In genomic region chr15:78004222-78004727, GRCh38 we compare ENCODE assay signal across 1 cellular context.
A peak's percentile ranks its signal among the peaks of the same experiment; 100 is the strongest.
TF ChIP-seq lines count a peak whose summit lies in the region.

No MANE protein-coding gene starts in this region.

TF ChIP-seq in GM12878, 131 proteins besides CTCF, POLR2A, EP300 and RAD21 (continued from another document and continues in another):
- TF ChIP-seq BCL3 (IDR thresholded peaks at IDR 0.05; ENCODE audit: borderline replicate concordance, insufficient read depth, low read depth, low read length, poor library complexity, severe bottlenecking) (no peak), EZH2 (IDR thresholded peaks at IDR 0.05; ENCODE audit: borderline replicate concordance, control insufficient read depth, low read depth, low read length) (no peak), NR2F1 (conservative IDR thresholded peaks at IDR 0.05) (no peak), ZNF274 (IDR thresholded peaks at IDR 0.05; ENCODE audit: insufficient read depth, insufficient read length) (no peak), SUZ12 (IDR thresholded peaks at IDR 0.05; ENCODE audit: unreplicated experiment) (no peak), HDGF (IDR thresholded peaks at IDR 0.05) (no peak), ZNF592 (IDR thresholded peaks at IDR 0.05) (0 out of 2 replicates have a peak, but pooled peaks have one; percentile 61), E2F8 (IDR thresholded peaks at IDR 0.05; ENCODE audit: low read depth, partially characterized antibody) (no peak), BHLHE40 (IDR thresholded peaks at IDR 0.05; ENCODE audit: borderline replicate concordance in 1 of 2, low read depth in 2 of 2, low read length in 1 of 2) (peak; percentile 94 to 95), KAT2A (conservative IDR thresholded peaks at IDR 0.05; ENCODE audit: control insufficient read depth, low read depth, low read length) (no peak), RELB (IDR thresholded peaks at IDR 0.05; ENCODE audit: low read depth) (peak; percentile 94), NFYA (IDR thresholded peaks at IDR 0.05; ENCODE audit: borderline replicate concordance, low read depth, low read length) (no peak), RFX5 (IDR thresholded peaks at IDR 0.05; ENCODE audit: low read depth, low read length) (no peak), SMC3 (IDR thresholded peaks at IDR 0.05; ENCODE audit: borderline replicate concordance, low read length) (no peak), HDAC2 (IDR thresholded peaks at IDR 0.05) (no peak), TCF3 (IDR thresholded peaks at IDR 0.05; ENCODE audit: borderline replicate concordance, insufficient read depth, low read depth, low read length) (no peak), REST (IDR thresholded peaks at IDR 0.05; ENCODE audit: low read depth, low read length) (peak; percentile 45; the same call in 1 of the 2 replicates), STAT1 (conservative IDR thresholded peaks at IDR 0.05) (no peak), IKZF2 (IDR thresholded peaks at IDR 0.05) (peak in 1 of 2 experiments; percentile 55; a peak in 1 of 4 replicates), DPF2 (IDR thresholded peaks at IDR 0.05) (no peak), CBFB (IDR thresholded peaks at IDR 0.05; ENCODE audit: low read depth) (no peak), STAT3 (IDR thresholded peaks at IDR 0.05; ENCODE audit: low read depth, low read length) (no peak), ESRRA (IDR thresholded peaks at IDR 0.05; ENCODE audit: low read length) (no peak), SIX5 (IDR thresholded peaks at IDR 0.05; ENCODE audit: low read depth, low read length, severe bottlenecking) (no peak), LARP7 (IDR thresholded peaks at IDR 0.05) (no peak), GABPA (IDR thresholded peaks at IDR 0.05; ENCODE audit: low read depth) (no peak), PAX8 (IDR thresholded peaks at IDR 0.05) (no peak), CBX3 (IDR thresholded peaks at IDR 0.05; ENCODE audit: borderline replicate concordance, low read depth) (no peak), BMI1 (IDR thresholded peaks at IDR 0.05; ENCODE audit: borderline replicate concordance) (no peak), RBBP5 (conservative IDR thresholded peaks at IDR 0.05) (no peak), FOS (IDR thresholded peaks at IDR 0.05; ENCODE audit: borderline replicate concordance, extremely low read depth, insufficient read length) (no peak), ZBED1 (IDR thresholded peaks at IDR 0.05; ENCODE audit: borderline replicate concordance) (no peak), PML (IDR thresholded peaks at IDR 0.05; ENCODE audit: low read length) (no peak)
- TF ChIP-seq, protein P1, sequence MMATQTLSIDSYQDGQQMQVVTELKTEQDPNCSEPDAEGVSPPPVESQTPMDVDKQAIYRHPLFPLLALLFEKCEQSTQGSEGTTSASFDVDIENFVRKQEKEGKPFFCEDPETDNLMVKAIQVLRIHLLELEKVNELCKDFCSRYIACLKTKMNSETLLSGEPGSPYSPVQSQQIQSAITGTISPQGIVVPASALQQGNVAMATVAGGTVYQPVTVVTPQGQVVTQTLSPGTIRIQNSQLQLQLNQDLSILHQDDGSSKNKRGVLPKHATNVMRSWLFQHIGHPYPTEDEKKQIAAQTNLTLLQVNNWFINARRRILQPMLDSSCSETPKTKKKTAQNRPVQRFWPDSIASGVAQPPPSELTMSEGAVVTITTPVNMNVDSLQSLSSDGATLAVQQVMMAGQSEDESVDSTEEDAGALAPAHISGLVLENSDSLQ (IDR thresholded peaks at IDR 0.05): peak; percentile 38; the same call in 1 of the 2 replicates
- TF ChIP-seq, protein P2, sequence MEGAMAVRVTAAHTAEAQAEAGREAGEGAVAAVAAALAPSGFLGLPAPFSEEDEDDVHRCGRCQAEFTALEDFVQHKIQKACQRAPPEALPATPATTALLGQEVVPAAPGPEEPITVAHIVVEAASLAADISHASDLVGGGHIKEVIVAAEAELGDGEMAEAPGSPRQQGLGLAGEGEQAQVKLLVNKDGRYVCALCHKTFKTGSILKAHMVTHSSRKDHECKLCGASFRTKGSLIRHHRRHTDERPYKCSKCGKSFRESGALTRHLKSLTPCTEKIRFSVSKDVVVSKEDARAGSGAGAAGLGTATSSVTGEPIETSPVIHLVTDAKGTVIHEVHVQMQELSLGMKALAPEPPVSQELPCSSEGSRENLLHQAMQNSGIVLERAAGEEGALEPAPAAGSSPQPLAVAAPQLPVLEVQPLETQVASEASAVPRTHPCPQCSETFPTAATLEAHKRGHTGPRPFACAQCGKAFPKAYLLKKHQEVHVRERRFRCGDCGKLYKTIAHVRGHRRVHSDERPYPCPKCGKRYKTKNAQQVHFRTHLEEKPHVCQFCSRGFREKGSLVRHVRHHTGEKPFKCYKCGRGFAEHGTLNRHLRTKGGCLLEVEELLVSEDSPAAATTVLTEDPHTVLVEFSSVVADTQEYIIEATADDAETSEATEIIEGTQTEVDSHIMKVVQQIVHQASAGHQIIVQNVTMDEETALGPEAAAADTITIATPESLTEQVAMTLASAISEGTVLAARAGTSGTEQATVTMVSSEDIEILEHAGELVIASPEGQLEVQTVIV (IDR thresholded peaks at IDR 0.05; ENCODE audit: borderline replicate concordance, partially characterized antibody): no peak
- TF ChIP-seq, protein P3, sequence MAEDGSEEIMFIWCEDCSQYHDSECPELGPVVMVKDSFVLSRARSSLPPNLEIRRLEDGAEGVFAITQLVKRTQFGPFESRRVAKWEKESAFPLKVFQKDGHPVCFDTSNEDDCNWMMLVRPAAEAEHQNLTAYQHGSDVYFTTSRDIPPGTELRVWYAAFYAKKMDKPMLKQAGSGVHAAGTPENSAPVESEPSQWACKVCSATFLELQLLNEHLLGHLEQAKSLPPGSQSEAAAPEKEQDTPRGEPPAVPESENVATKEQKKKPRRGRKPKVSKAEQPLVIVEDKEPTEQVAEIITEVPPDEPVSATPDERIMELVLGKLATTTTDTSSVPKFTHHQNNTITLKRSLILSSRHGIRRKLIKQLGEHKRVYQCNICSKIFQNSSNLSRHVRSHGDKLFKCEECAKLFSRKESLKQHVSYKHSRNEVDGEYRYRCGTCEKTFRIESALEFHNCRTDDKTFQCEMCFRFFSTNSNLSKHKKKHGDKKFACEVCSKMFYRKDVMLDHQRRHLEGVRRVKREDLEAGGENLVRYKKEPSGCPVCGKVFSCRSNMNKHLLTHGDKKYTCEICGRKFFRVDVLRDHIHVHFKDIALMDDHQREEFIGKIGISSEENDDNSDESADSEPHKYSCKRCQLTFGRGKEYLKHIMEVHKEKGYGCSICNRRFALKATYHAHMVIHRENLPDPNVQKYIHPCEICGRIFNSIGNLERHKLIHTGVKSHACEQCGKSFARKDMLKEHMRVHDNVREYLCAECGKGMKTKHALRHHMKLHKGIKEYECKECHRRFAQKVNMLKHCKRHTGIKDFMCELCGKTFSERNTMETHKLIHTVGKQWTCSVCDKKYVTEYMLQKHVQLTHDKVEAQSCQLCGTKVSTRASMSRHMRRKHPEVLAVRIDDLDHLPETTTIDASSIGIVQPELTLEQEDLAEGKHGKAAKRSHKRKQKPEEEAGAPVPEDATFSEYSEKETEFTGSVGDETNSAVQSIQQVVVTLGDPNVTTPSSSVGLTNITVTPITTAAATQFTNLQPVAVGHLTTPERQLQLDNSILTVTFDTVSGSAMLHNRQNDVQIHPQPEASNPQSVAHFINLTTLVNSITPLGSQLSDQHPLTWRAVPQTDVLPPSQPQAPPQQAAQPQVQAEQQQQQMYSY (CRISPR knock-in tag; IDR thresholded peaks at IDR 0.05): no peak
- TF ChIP-seq, protein P4, sequence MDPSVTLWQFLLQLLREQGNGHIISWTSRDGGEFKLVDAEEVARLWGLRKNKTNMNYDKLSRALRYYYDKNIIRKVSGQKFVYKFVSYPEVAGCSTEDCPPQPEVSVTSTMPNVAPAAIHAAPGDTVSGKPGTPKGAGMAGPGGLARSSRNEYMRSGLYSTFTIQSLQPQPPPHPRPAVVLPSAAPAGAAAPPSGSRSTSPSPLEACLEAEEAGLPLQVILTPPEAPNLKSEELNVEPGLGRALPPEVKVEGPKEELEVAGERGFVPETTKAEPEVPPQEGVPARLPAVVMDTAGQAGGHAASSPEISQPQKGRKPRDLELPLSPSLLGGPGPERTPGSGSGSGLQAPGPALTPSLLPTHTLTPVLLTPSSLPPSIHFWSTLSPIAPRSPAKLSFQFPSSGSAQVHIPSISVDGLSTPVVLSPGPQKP (IDR thresholded peaks at IDR 0.05; ENCODE audit: low read depth, low read length): no peak
